8 cellular contexts compared by ENCODE assay signal in the genomic region with DNA sequence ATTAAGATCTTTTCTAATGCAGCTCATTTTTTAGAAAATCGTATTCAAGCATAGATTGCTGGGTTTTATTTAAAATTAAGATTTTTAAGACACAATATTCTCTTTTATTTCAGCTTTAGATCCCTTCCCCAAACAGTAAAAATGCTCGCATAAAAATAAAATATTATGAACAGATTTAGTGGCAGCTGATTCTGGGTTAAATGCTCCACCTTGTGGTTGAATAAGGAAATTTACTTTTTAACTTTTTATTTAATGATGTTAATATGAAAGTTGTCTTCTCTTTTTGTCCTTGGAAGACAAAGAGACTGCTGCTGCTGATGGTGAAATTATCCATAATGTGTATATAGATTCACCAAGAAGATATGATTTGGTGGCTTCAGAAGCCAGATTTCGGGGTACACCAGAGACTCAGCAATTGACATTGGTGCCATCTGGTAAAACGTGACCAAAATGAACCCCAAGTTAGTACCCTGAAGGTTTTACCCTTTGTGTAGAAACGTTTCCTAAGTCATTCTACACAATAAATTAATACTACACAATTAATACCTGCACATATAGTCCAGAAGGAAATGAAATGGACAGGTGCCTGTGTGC.
DNase-seq lines count a peak whose midpoint lies in the region; ATAC-seq and TF ChIP-seq lines count a peak whose summit lies in the region.

No MANE protein-coding gene starts in this region.

- H3K4me3 Mint-ChIP-seq in CD8-positive, alpha-beta T cell: no peak overlapping the region

- H3K9me3 Mint-ChIP-seq in CD8-positive, alpha-beta T cell: no peaks in the 10 kb centered on the region

- H3K27ac ChIP-seq in CD8-positive, alpha-beta T cell (ENCODE audit: low read depth, low read length): no peak overlapping the region
- H3K27ac ChIP-seq in ascending aorta (no peak overlapping the region), lower lobe of right lung (no peak overlapping the region)

- peaks cover 10% of the 10 kb centered on the region for H3K27me3 Mint-ChIP-seq in CD8-positive, alpha-beta T cell (ENCODE audit: low read depth)

- H3K4me1 ChIP-seq in CD8-positive, alpha-beta T cell (ENCODE audit: insufficient read depth, low read length): no peaks in the 10 kb centered on the region
- H3K4me1 ChIP-seq in ascending aorta: no peaks in the 10 kb centered on the region
- H3K4me1 ChIP-seq in lower lobe of right lung: peaks cover 5% of the 10 kb centered on the region

- H3K27ac Mint-ChIP-seq in CD8-positive, alpha-beta T cell: no peak overlapping the region

- intact Hi-C loops in CD8-positive, alpha-beta T cell (cut with DNase I, micrococcal nuclease): loop anchor here (1.0 to 5.0 kb wide), 3 partner anchors 820 to 1110 kb away; partner anchors contain the start of gene MRPL39 (in 1 of the 2)
- intact Hi-C loops in ascending aorta (cut with DNase I) (loop anchor here (5.0 kb wide), 1 partner anchor 835 kb away; no protein-coding TSS in a partner anchor), lower lobe of right lung (cut with DNase I) (no loop called here)

- CTCF ChIA-PET in CD8-positive, alpha-beta T cell (lab: Charles Lee): interaction anchor here (0.8 to 1.9 kb wide), 6 partner anchors 9 to 1108 kb away, joined by 4 to 8 read pairs (median 4); no protein-coding TSS in a partner anchor

- POLR2A ChIA-PET in CD8-positive, alpha-beta T cell (lab: Charles Lee): interaction anchor here (1.2 kb wide), 1 partner anchor 16 kb away, joined by 3 read pairs; no protein-coding TSS in a partner anchor

- H3K36me3 ChIP-seq in CD8-positive, alpha-beta T cell (ENCODE audit: insufficient read depth, low read length): no peaks in the 10 kb centered on the region
- no peaks in the 10 kb centered on the region for H3K36me3 ChIP-seq in ascending aorta
- no peaks in the 10 kb centered on the region for H3K36me3 ChIP-seq in lower lobe of right lung

- no peaks in the 10 kb centered on the region for H3K4me1 Mint-ChIP-seq in CD8-positive, alpha-beta T cell (ENCODE audit: low read depth)

- DNase-seq in CD8-positive, alpha-beta T cell: no peak
- DNase-seq in ascending aorta (ENCODE audit: low spot score in 2 of 2) (no peak), lower lobe of right lung (no peak), NCI-H1048 (lab: John Stamatoyannopoulos, UW) (no peak), GM19238 (ENCODE audit: insufficient read length, low spot score) (no peak)
- DNase-seq in effector CD4-positive, alpha-beta T cell: no peak

- peak; percentile 68 for TF ChIP-seq CTCF in CD8-positive, alpha-beta T cell (IDR thresholded peaks at IDR 0.05)
- TF ChIP-seq CTCF in LNCAP (IDR thresholded peaks at IDR 0.05): peak; percentile 48
- TF ChIP-seq CTCF in ascending aorta (IDR thresholded peaks at IDR 0.05): peak; percentile 42 to 61 (median 54)
- TF ChIP-seq CTCF in lower lobe of right lung (IDR thresholded peaks at IDR 0.05): peak; percentile 60

- no peak for ATAC-seq in CD8-positive, alpha-beta T cell
- ATAC-seq in lower lobe of right lung (no peak), GM21360 (IDR thresholded peaks at IDR 0.05; ENCODE audit: unreplicated experiment) (no peak)

- H3K9me3 ChIP-seq in CD8-positive, alpha-beta T cell (ENCODE audit: low read length): no peaks in the 10 kb centered on the region
- H3K9me3 ChIP-seq in ascending aorta: no peaks in the 10 kb centered on the region
- H3K9me3 ChIP-seq in lower lobe of right lung: no peaks in the 10 kb centered on the region

- no peak overlapping the region for H3K4me3 ChIP-seq in CD8-positive, alpha-beta T cell (ENCODE audit: low read depth, low read length)
- H3K4me3 ChIP-seq in ascending aorta: no peak overlapping the region
- no peak overlapping the region for H3K4me3 ChIP-seq in lower lobe of right lung

- H3K36me3 Mint-ChIP-seq in CD8-positive, alpha-beta T cell: no peaks in the 10 kb centered on the region

- H3K27me3 ChIP-seq in CD8-positive, alpha-beta T cell (ENCODE audit: insufficient read depth, low read length): no peaks in the 10 kb centered on the region
- H3K27me3 ChIP-seq in ascending aorta (no peaks in the 10 kb centered on the region), lower lobe of right lung (ENCODE audit: low read depth) (no peaks in the 10 kb centered on the region)
